Comparison of ENCODE assay signal across 10 cellular contexts in genomic region chr3:163266731-163267130, GRCh38.
"Had no signal": no experiment of that assay in that cellular context is flagged by ENCODE, and none has a peak within 500 bp of the region (broad histone marks: within the 10 kb centered on the region; RNA-seq: fewer than 3 reads in every experiment).

No MANE protein-coding gene starts in this region.

- DNase-seq: GM23248, GOT3, H7, HFFc6, KBM-7 had no signal

- H3K4me3 Mint-ChIP-seq: HFFc6, IgD-negative memory B cell had no signal

- H3K36me3 ChIP-seq: HAP-1 had no signal

- H3K4me1 ChIP-seq: HAP-1 had no signal

- H3K4me3 ChIP-seq: GM23248, HAP-1 had no signal

- H3K36me3 Mint-ChIP-seq: IgD-negative memory B cell had no signal

- ATAC-seq: HCT116, HepG2 had no signal

- H2AFZ ChIP-seq: GM23248 had no signal

- H3K27me3 Mint-ChIP-seq: IgD-negative memory B cell had no signal

- H3K27ac Mint-ChIP-seq: HFFc6, IgD-negative memory B cell had no signal

- H3K4me1 Mint-ChIP-seq: IgD-negative memory B cell had no signal

- H3K9ac ChIP-seq: GM23248 had no signal

- H3K27ac ChIP-seq: GM23248, HL-60 had no signal

- H3K9me3 ChIP-seq: HAP-1 had no signal
